Comparison of ENCODE assay signal across 9 cellular contexts in the genomic region with DNA sequence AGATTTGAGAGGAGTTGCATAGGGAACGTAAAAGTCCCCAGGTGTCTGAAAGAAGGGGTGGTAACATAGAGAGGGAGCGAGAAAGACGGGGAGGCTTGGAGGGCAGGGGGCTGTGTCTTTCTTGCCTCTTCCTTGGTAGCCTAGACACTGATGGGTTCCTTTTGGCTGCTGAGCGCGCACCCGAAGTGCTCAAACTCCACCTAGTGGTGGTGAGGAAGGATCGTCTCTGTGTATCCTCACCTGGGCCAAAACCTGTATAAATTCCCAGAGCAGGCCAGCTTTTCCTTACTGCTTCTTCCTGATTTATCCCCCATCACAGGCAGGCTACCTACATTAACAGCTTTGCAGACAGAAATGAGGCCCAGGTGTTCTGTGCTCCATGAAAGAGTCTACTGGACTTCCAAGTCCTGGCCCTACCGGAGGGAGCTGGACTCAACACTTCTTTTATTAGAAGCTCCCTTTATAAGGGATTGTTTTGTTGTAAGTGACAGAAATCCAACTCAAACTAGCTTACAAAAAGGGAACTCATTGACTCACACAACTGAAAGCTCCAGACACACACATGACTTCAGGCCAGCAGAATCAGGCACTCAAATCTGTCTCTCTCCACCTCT. TPM values are rescaled to one million over a fixed set of nuclear protein-coding genes. Genes with fewer than 3 reads are reported as not detected.
A peak's percentile ranks its signal among the peaks of the same experiment; 100 is the strongest.
DNase-seq lines count a peak whose midpoint lies in the region; ATAC-seq lines count a peak whose summit lies in the region.
"Had no signal": no experiment of that assay in that cellular context is flagged by ENCODE, and none has a peak within 500 bp of the region (broad histone marks: within the 10 kb centered on the region; RNA-seq: fewer than 3 reads in every experiment).

No MANE protein-coding gene starts in this region.

- intact Hi-C loops in cardiac septum (cut with DNase I): loop anchor here (5.0 kb wide), 1 partner anchor 178 kb away; a partner anchor contains a TSS

- peak; percentile 62 for DNase-seq in NCI-H2107 treated with DMSO at 0.1 percent for 48 hours (lab: John Stamatoyannopoulos, UW; ENCODE audit: unreplicated experiment)
- no peak for DNase-seq in NCI-H2107 (lab: John Stamatoyannopoulos, UW)
- peak; percentile 69 for DNase-seq in M059J (ENCODE audit: low read depth)
- peak; percentile 19 for DNase-seq in SKM-1 treated with dmso at 0.1 percent for 144 hours (lab: John Stamatoyannopoulos, UW; ENCODE audit: unreplicated experiment)
- peak; percentile 27 for DNase-seq in activated naive CD8-positive, alpha-beta T cell treated with anti-CD3 and anti-CD28 coated beads, Interleukin-2, amount 50 U/mL, for 16 hours (ENCODE audit: low read depth, low spot score)
- DNase-seq in cardiac septum (ENCODE audit: low spot score): peak; percentile 83
- peak; percentile 50 for DNase-seq in renal cortical epithelial cell (ENCODE audit: low read depth)

- ATAC-seq in HG02763 (IDR thresholded peaks at IDR 0.05; ENCODE audit: unreplicated experiment): no peak

RNA-seq across cellular contexts. Expression of a gene that starts 5.5 kb away (rescaled TPM):
- 1.7 and 2.4 TPM in 2 replicates for total RNA-seq in M059J (2014; rRNA removed; shearing (Covaris generic))
- total RNA-seq in cardiac septum (4.0 TPM), renal cortical epithelial cell (0.35 and 1.3 TPM in 2 replicates)

RNA-seq across cellular contexts. Expression of a gene that starts 9.3 kb away (rescaled TPM):
- total RNA-seq in M059J (2014; rRNA removed; shearing (Covaris generic)): not detected in 2 replicates
- total RNA-seq in cardiac septum (18.3 TPM), renal cortical epithelial cell (0.05 TPM in 1 of 2 replicates, not detected in the other)
- total RNA-seq: mononuclear cell had no signal

RNA-seq across cellular contexts. Expression of a gene that starts 12.3 kb away (rescaled TPM):
- total RNA-seq in M059J (2014; rRNA removed; shearing (Covaris generic)): 5.6 and 14.7 TPM in 2 replicates
- 23.7 TPM for total RNA-seq in cardiac septum
- total RNA-seq in renal cortical epithelial cell: 5.4 and 6.6 TPM in 2 replicates

RNA-seq across cellular contexts. Expression of a gene that starts 38.9 kb away (rescaled TPM):
- total RNA-seq in M059J (2014; rRNA removed; shearing (Covaris generic)): not detected in 2 replicates
- total RNA-seq in cardiac septum: not detected
- not detected in 2 replicates for total RNA-seq in renal cortical epithelial cell
- total RNA-seq: mononuclear cell had no signal

RNA-seq across cellular contexts. Expression of a gene that starts 51.6 kb away (rescaled TPM):
- total RNA-seq in M059J (2014; rRNA removed; shearing (Covaris generic)): 14.5 and 22.9 TPM in 2 replicates
- 11.2 TPM for total RNA-seq in cardiac septum
- 19.3 and 23.7 TPM in 2 replicates for total RNA-seq in renal cortical epithelial cell

Comparison
In these comparisons a context has a peak if more than half of its experiments do, and no peak if none do; other contexts are left out.
1. RNA of a gene that starts 9.3 kb away (total RNA-seq): 18.3 TPM in cardiac septum (single experiment); 0.05 TPM in renal cortical epithelial cell and not detected in M059J; every median in the first group is over 10 times any median in the second.